In genomic region chr4:186844059-186844681, GRCh38 we compare ENCODE assay signal across 10 cellular contexts.
DNase-seq lines count a peak whose midpoint lies in the region; ATAC-seq and TF ChIP-seq lines count a peak whose summit lies in the region.
"Had no signal": no experiment of that assay in that cellular context is flagged by ENCODE, and none has a peak within 500 bp of the region (broad histone marks: within the 10 kb centered on the region; RNA-seq: fewer than 3 reads in every experiment).

No MANE protein-coding gene starts in this region.

- H3K4me1 ChIP-seq in Peyer's patch: peaks cover 0 to 20% (median 1%) of the 10 kb centered on the region in 4 donors

- ATAC-seq in GM18909 (IDR thresholded peaks at IDR 0.05; ENCODE audit: poor library complexity, unreplicated experiment): no peak
- ATAC-seq in HG03135 (IDR thresholded peaks at IDR 0.05; ENCODE audit: unreplicated experiment): no peak

- no peaks in the 10 kb centered on the region for H3K27me3 ChIP-seq in Peyer's patch
- H3K27me3 ChIP-seq: neutrophil had no signal

- DNase-seq in AG08396 (ENCODE audit: low spot score) (peak; percentile 36), Peyer's patch (peak in 1 of 3 donors; percentile 50), epithelial cell of prostate (ENCODE audit: low read depth, low spot score) (no peak), nephron progenitor cell (no peak), DMS153 treated with DMSO at 0.1 percent for 48 hours (lab: John Stamatoyannopoulos, UW; ENCODE audit: unreplicated experiment) (no peak), GM10266 (ENCODE audit: extremely low spot score) (no peak)

- peaks cover 3% of the 10 kb centered on the region for H3K27me3 Mint-ChIP-seq in nephron progenitor cell (ENCODE audit: low read depth, poor library complexity)
- H3K27me3 Mint-ChIP-seq: activated naive CD4-positive, alpha-beta T cell treated with anti-CD3 and anti-CD28 coated beads, Interleukin-2, amount 50 U/mL, for 24 hours had no signal

- H3K27ac ChIP-seq in Peyer's patch (peak overlapping the region; percentile 8 to 87 (median 64)), epithelial cell of prostate (peak overlapping the region; percentile 74)
- H3K27ac ChIP-seq: neutrophil had no signal

- peaks cover 9% of the 10 kb centered on the region for H3K4me1 Mint-ChIP-seq in nephron progenitor cell
- H3K4me1 Mint-ChIP-seq: activated naive CD4-positive, alpha-beta T cell treated with anti-CD3 and anti-CD28 coated beads, Interleukin-2, amount 50 U/mL, for 24 hours had no signal

- H3K36me3 ChIP-seq in Peyer's patch: no peaks in the 10 kb centered on the region
- H3K36me3 ChIP-seq: neutrophil had no signal

- TF ChIP-seq CTCF in Peyer's patch (IDR thresholded peaks at IDR 0.05): no peak
- no peak for TF ChIP-seq CTCF in nephron progenitor cell (IDR thresholded peaks at IDR 0.05)
- TF ChIP-seq CTCF in GM10266 (IDR thresholded peaks at IDR 0.05; ENCODE audit: control insufficient read depth, insufficient read depth, low read depth, missing control alignments): no peak

- no peak for TF ChIP-seq POLR2A in Peyer's patch (IDR thresholded peaks at IDR 0.05)

- H3K4me3 Mint-ChIP-seq in nephron progenitor cell: no peak overlapping the region
- H3K4me3 Mint-ChIP-seq: activated naive CD4-positive, alpha-beta T cell treated with anti-CD3 and anti-CD28 coated beads, Interleukin-2, amount 50 U/mL, for 24 hours had no signal

- peak overlapping the region; percentile 73 for H3K27ac Mint-ChIP-seq in nephron progenitor cell
- H3K27ac Mint-ChIP-seq: activated naive CD4-positive, alpha-beta T cell treated with anti-CD3 and anti-CD28 coated beads, Interleukin-2, amount 50 U/mL, for 24 hours had no signal

- no peaks in the 10 kb centered on the region for H3K9me3 ChIP-seq in Peyer's patch
- H3K9me3 ChIP-seq: neutrophil had no signal

- H3K36me3 Mint-ChIP-seq in nephron progenitor cell (ENCODE audit: low read depth): peaks cover 7% of the 10 kb centered on the region
- H3K36me3 Mint-ChIP-seq: activated naive CD4-positive, alpha-beta T cell treated with anti-CD3 and anti-CD28 coated beads, Interleukin-2, amount 50 U/mL, for 24 hours had no signal

- peaks cover 12% of the 10 kb centered on the region for H3K9me3 Mint-ChIP-seq in nephron progenitor cell

- peak overlapping the region in 2 of 4 donors; percentile 22 to 23 for H3K4me3 ChIP-seq in Peyer's patch
